1 cellular context compared by ENCODE assay signal in genomic region chr2:215552144-215552580, GRCh38.
TF ChIP-seq lines count a peak whose summit lies in the region.

No MANE protein-coding gene starts in this region.

TF ChIP-seq in HepG2, 621 proteins besides CTCF, POLR2A, EP300 and RAD21 (continued from another document and continues in another):
- TF ChIP-seq MTERF4 (CRISPR knock-in tag; IDR thresholded peaks at IDR 0.05) (no peak), ZXDC (CRISPR knock-in tag; IDR thresholded peaks at IDR 0.05) (no peak), RARG (CRISPR knock-in tag; IDR thresholded peaks at IDR 0.05; ENCODE audit: low read depth) (no peak), HNRNPH1 (optimal IDR thresholded peaks at IDR 0.05; ENCODE audit: low read depth, low read length) (no peak), ZNF574 (CRISPR knock-in tag; IDR thresholded peaks at IDR 0.05) (no peak), ARNT2 (CRISPR knock-in tag; IDR thresholded peaks at IDR 0.05; ENCODE audit: low read depth) (no peak), ZNF615 (CRISPR knock-in tag; IDR thresholded peaks at IDR 0.05; ENCODE audit: borderline replicate concordance) (no peak), SIX1 (CRISPR knock-in tag; IDR thresholded peaks at IDR 0.05; ENCODE audit: borderline replicate concordance) (peak; percentile 45; the same call in 1 of the 2 replicates), NCOR1 (IDR thresholded peaks at IDR 0.05; ENCODE audit: borderline replicate concordance, low read length) (peak; percentile 88), ZNF124 (CRISPR knock-in tag; IDR thresholded peaks at IDR 0.05) (no peak), ATF7 (IDR thresholded peaks at IDR 0.05) (no peak), ATF7 (CRISPR knock-in tag; IDR thresholded peaks at IDR 0.05) (no peak), TMF1 (CRISPR knock-in tag; IDR thresholded peaks at IDR 0.05; ENCODE audit: low read depth) (no peak), ZSCAN12 (CRISPR knock-in tag; IDR thresholded peaks at IDR 0.05) (no peak), SATB2 (CRISPR knock-in tag; IDR thresholded peaks at IDR 0.05) (no peak), SYNCRIP (IDR thresholded peaks at IDR 0.05; ENCODE audit: insufficient read depth, low read depth, low read length) (no peak), ZNF274 (CRISPR knock-in tag; IDR thresholded peaks at IDR 0.05) (no peak), RFX1 (IDR thresholded peaks at IDR 0.05) (peak; percentile 72), MAFG (CRISPR knock-in tag; IDR thresholded peaks at IDR 0.05) (no peak), ZNF891 (CRISPR knock-in tag; IDR thresholded peaks at IDR 0.05) (no peak), NR2F2 (IDR thresholded peaks at IDR 0.05; ENCODE audit: borderline replicate concordance, low read depth) (peak; percentile 62; the same call in 1 of the 2 replicates), MAF1 (CRISPR knock-in tag; IDR thresholded peaks at IDR 0.05; ENCODE audit: borderline replicate concordance) (no peak), ZNF556 (CRISPR knock-in tag; IDR thresholded peaks at IDR 0.05; ENCODE audit: borderline replicate concordance) (no peak), KDM5B (CRISPR knock-in tag; IDR thresholded peaks at IDR 0.05; ENCODE audit: borderline replicate concordance) (no peak), HNF1B (CRISPR knock-in tag; IDR thresholded peaks at IDR 0.05) (no peak), ZNF781 (CRISPR knock-in tag; IDR thresholded peaks at IDR 0.05; ENCODE audit: borderline replicate concordance, not compliant biosample characterization) (no peak), NR3C1 (CRISPR knock-in tag; IDR thresholded peaks at IDR 0.05) (no peak), TEAD3 (CRISPR knock-in tag; optimal IDR thresholded peaks at IDR 0.05; ENCODE audit: borderline replicate concordance) (peak; percentile 52), HIVEP1 (CRISPR knock-in tag; IDR thresholded peaks at IDR 0.05) (no peak), ZNF883 (CRISPR knock-in tag; IDR thresholded peaks at IDR 0.05; ENCODE audit: not compliant biosample characterization) (no peak), HES4 (CRISPR knock-in tag; IDR thresholded peaks at IDR 0.05; ENCODE audit: borderline replicate concordance) (no peak), POGK (CRISPR knock-in tag; conservative IDR thresholded peaks at IDR 0.05) (no peak), ZNF775 (CRISPR knock-in tag; IDR thresholded peaks at IDR 0.05; ENCODE audit: borderline replicate concordance) (no peak), MED13 (CRISPR knock-in tag; IDR thresholded peaks at IDR 0.05) (peak; percentile 74; the same call in 1 of the 2 replicates), ELK4 (CRISPR knock-in tag; IDR thresholded peaks at IDR 0.05; ENCODE audit: borderline replicate concordance) (no peak), BRCA1 (CRISPR knock-in tag; IDR thresholded peaks at IDR 0.05) (no peak), SAP130 (CRISPR knock-in tag; IDR thresholded peaks at IDR 0.05; ENCODE audit: low read depth) (peak; percentile 67), RBM39 (IDR thresholded peaks at IDR 0.05; ENCODE audit: low read depth, low read length, poor library complexity, severe bottlenecking) (no peak), FOXJ3 (CRISPR knock-in tag; IDR thresholded peaks at IDR 0.05; ENCODE audit: borderline replicate concordance) (peak; percentile 79; the same call in 1 of the 2 replicates), ATF5 (CRISPR knock-in tag; IDR thresholded peaks at IDR 0.05; ENCODE audit: low read depth) (no peak), HMGXB4 (CRISPR knock-in tag; IDR thresholded peaks at IDR 0.05; ENCODE audit: borderline replicate concordance in 1 of 2, low read depth in 1 of 2) (no peak), THAP9 (CRISPR knock-in tag; IDR thresholded peaks at IDR 0.05; ENCODE audit: borderline replicate concordance) (no peak), ZNF280D (CRISPR knock-in tag; IDR thresholded peaks at IDR 0.05) (no peak)
